21 cellular contexts compared by ENCODE assay signal in the genomic region with DNA sequence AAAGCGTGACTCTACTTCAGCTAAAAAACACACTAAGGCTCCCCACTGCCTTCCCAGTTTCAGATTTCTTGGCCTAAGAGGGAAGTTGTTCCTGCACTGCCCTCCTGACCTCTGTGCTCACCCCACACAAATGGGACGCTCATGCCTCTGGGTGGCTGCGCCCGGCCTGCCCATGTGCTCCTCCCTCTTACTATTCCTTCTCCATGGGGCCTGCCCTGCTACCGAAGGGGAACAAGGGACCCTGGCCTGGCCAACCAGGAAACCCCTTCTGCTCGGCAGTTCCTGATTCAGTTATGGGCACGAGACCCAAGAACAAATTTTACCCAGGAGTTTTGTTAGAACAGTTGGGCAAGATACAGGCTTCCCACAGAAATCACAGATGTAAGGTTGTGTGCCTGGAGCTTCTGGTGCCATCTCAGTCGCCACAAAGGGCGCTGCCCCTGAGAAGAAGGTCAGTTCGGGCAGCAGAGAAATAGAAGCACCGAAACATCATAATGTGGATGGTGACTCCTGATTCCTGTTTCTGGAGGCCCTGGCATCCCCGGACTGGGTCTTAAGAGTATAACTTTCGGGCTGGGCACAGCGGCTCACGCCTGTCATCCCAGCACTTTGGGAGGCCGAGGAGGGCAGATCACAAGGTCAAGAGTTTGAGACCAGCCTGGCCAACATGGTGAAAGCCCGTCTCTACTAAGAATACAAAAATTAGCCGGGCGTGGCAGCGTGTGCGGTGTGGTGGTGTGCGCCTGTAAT. TPM values are rescaled to one million over a fixed set of nuclear protein-coding genes. Genes with fewer than 3 reads are reported as not detected.
DNase-seq lines count a peak whose midpoint lies in the region; ATAC-seq and TF ChIP-seq lines count a peak whose summit lies in the region.
"Had no signal": no experiment of that assay in that cellular context is flagged by ENCODE, and none has a peak within 500 bp of the region (broad histone marks: within the 10 kb centered on the region; RNA-seq: fewer than 3 reads in every experiment).

No MANE protein-coding gene starts in this region.

- H3K79me2 ChIP-seq in osteoblast (ENCODE audit: insufficient read depth, low read length) (no peaks in the 10 kb centered on the region), Karpas-422 (ENCODE audit: low read length) (no peaks in the 10 kb centered on the region)

- ATAC-seq in Right ventricle myocardium inferior = peak; percentile 65
- ATAC-seq: HCT116 had no signal

- H3K36me3 ChIP-seq in right atrium auricular region = no peaks in the 10 kb centered on the region
- no peaks in the 10 kb centered on the region for H3K36me3 ChIP-seq in osteoblast (ENCODE audit: insufficient read depth, low read length)
- H3K36me3 ChIP-seq in Karpas-422 (ENCODE audit: insufficient read depth, low read length) = no peaks in the 10 kb centered on the region
- H3K36me3 ChIP-seq: esophagus squamous epithelium had no signal

- no peak overlapping the region for H3K4me3 Mint-ChIP-seq in osteocyte (ENCODE audit: unreplicated experiment)
- H3K4me3 Mint-ChIP-seq: B cell had no signal

- H3K4me1 ChIP-seq in right atrium auricular region = peaks cover 0 to 28% of the 10 kb centered on the region in 2 donors
- peaks cover 11% of the 10 kb centered on the region for H3K4me1 ChIP-seq in osteoblast (ENCODE audit: insufficient read depth, low read length)
- no peaks in the 10 kb centered on the region for H3K4me1 ChIP-seq in Karpas-422 (ENCODE audit: low read length)

- H2AFZ ChIP-seq in osteoblast (ENCODE audit: low read length) (no peak overlapping the region), Karpas-422 (ENCODE audit: low read length) (no peak overlapping the region)
- H2AFZ ChIP-seq: PC-9 had no signal

- no peaks in the 10 kb centered on the region for H3K9me3 Mint-ChIP-seq in osteocyte (ENCODE audit: unreplicated experiment)

- H3K9me3 ChIP-seq in right atrium auricular region (no peaks in the 10 kb centered on the region), osteoblast (ENCODE audit: low read depth, low read length) (no peaks in the 10 kb centered on the region), Karpas-422 (ENCODE audit: low read length) (no peaks in the 10 kb centered on the region)
- H3K9me3 ChIP-seq: esophagus squamous epithelium had no signal

- H4K20me1 ChIP-seq in osteoblast (ENCODE audit: insufficient read depth, low read length) (peaks cover 19% of the 10 kb centered on the region), Karpas-422 (ENCODE audit: insufficient read depth, low read depth, low read length) (no peaks in the 10 kb centered on the region)

- no peak overlapping the region for H3K27ac ChIP-seq in right atrium auricular region
- no peak overlapping the region for H3K27ac ChIP-seq in osteoblast (ENCODE audit: low read depth, low read length)
- no peak overlapping the region for H3K27ac ChIP-seq in Karpas-422 (ENCODE audit: low read length)
- H3K27ac ChIP-seq: PC-9 had no signal

- peaks cover 10% of the 10 kb centered on the region for H3K4me1 Mint-ChIP-seq in osteocyte (ENCODE audit: unreplicated experiment)

- TF ChIP-seq CTCF in right atrium auricular region (IDR thresholded peaks at IDR 0.05) = no peak
- TF ChIP-seq CTCF in osteoblast (IDR thresholded peaks at IDR 0.05; ENCODE audit: extremely low read depth, low read depth, low read length) = no peak
- no peak for TF ChIP-seq CTCF in osteocyte (IDR thresholded peaks at IDR 0.05)

- intact Hi-C loops in Right ventricle myocardium inferior (cut with DNase I) = no loop called here
- intact Hi-C loops in cardiac septum (cut with DNase I) = no loop called here

- no peak overlapping the region for H3K9ac ChIP-seq in Karpas-422 (ENCODE audit: low read length)

- DNase-seq in Right ventricle myocardium inferior (ENCODE audit: missing footprints) (peak; percentile 84), cardiac septum (ENCODE audit: low spot score) (no peak), right atrium auricular region (ENCODE audit: low spot score) (peak; percentile 66), osteoblast (ENCODE audit: insufficient read length, low spot score, missing footprints) (peak; percentile 44), kidney tubule cell (ENCODE audit: low spot score) (no peak), Karpas-422 (no peak), osteocyte (ENCODE audit: extremely low spot score, unreplicated experiment) (no peak)
- no peak for DNase-seq in activated CD8-positive, alpha-beta memory T cell treated with anti-CD3 and anti-CD28 coated beads, Interleukin-2, amount 50 U/mL, for 48 hours
- DNase-seq: 8988T; esophagus squamous epithelium; NCI-H1436; NCI-H2171; NCI-H82; occipital lobe; PC-9; stimulated activated CD4-positive, alpha-beta T cell treated with anti-CD3 and anti-CD28 coated beads, Interleukin-4, amount 100 ng/mL, for 1 hour; T1000 had no signal

- H3K9me2 ChIP-seq in Karpas-422 (replicated peaks; ENCODE audit: insufficient read depth, low read length) = no peaks in the 10 kb centered on the region

- peaks cover 24% of the 10 kb centered on the region for H3K27me3 Mint-ChIP-seq in osteocyte (ENCODE audit: unreplicated experiment)

- H3K4me2 ChIP-seq in osteoblast (ENCODE audit: insufficient read depth, low read length) = no peak overlapping the region
- H3K4me2 ChIP-seq in Karpas-422 (ENCODE audit: low read depth, low read length, poor library complexity, severe bottlenecking) = no peak overlapping the region
- H3K4me2 ChIP-seq: PC-9 had no signal

- H3K27me3 ChIP-seq in right atrium auricular region (peaks cover 0 to 13% of the 10 kb centered on the region in 2 donors), osteoblast (ENCODE audit: insufficient read depth, low read length) (peaks cover 36% of the 10 kb centered on the region), Karpas-422 (ENCODE audit: low read length) (no peaks in the 10 kb centered on the region)

- H3K36me3 Mint-ChIP-seq in osteocyte (ENCODE audit: unreplicated experiment) = no peaks in the 10 kb centered on the region

- no peak overlapping the region for H3K27ac Mint-ChIP-seq in osteocyte (ENCODE audit: unreplicated experiment)
- H3K27ac Mint-ChIP-seq: B cell had no signal

- no peak overlapping the region for H3K4me3 ChIP-seq in right atrium auricular region
- no peak overlapping the region for H3K4me3 ChIP-seq in osteoblast (ENCODE audit: insufficient read depth, low read length)
- no peak overlapping the region for H3K4me3 ChIP-seq in Karpas-422 (ENCODE audit: low read length)
- H3K4me3 ChIP-seq: esophagus squamous epithelium, PC-9 had no signal

RNA-seq across cellular contexts. Expression of gene PLPP2, which starts 5.4 kb away (rescaled TPM):
- total RNA-seq in Right ventricle myocardium inferior (0.76 TPM), cardiac septum (0.81 TPM), right atrium auricular region (1 to 10 TPM in 1 of 2 donors, under 1 TPM in 1; 0.82 to 3.3 TPM), osteoblast (1.1 and 1.5 TPM in 2 replicates), osteocyte (1.5 and 1.9 TPM in 2 replicates)
- 0.04 and 0.26 TPM in 2 replicates for total RNA-seq in Karpas-422 (2014; rRNA removed; shearing (Covaris generic); ENCODE audit: low replicate concordance)
- total RNA-seq: G401, LHCN-M2 had no signal

RNA-seq across cellular contexts. Expression of gene MIER2, which starts 47.9 kb away (rescaled TPM):
- total RNA-seq in Right ventricle myocardium inferior (16.3 TPM), cardiac septum (21.8 TPM), right atrium auricular region (10 to 100 TPM; 15.2 to 22.4 TPM), osteoblast (10.9 and 14.8 TPM in 2 replicates), osteocyte (31.6 and 35.9 TPM in 2 replicates)
- total RNA-seq in Karpas-422 (2014; rRNA removed; shearing (Covaris generic); ENCODE audit: low replicate concordance) = 7.9 and 15.3 TPM in 2 replicates

Comparison
In these comparisons a context has a peak if more than half of its experiments do, and no peak if none do; other contexts are left out.
1. DNase-seq: peak in Right ventricle myocardium inferior (single experiment), right atrium auricular region (single experiment) and osteoblast (single experiment); none in cardiac septum (single experiment), kidney tubule cell (single experiment), Karpas-422 (single experiment), activated CD8-positive, alpha-beta memory T cell treated with anti-CD3 and anti-CD28 coated beads, Interleukin-2, amount 50 U/mL, for 48 hours (single experiment) and osteocyte (single experiment).